Comparison of ENCODE assay signal across 23 cellular contexts in the genomic region with DNA sequence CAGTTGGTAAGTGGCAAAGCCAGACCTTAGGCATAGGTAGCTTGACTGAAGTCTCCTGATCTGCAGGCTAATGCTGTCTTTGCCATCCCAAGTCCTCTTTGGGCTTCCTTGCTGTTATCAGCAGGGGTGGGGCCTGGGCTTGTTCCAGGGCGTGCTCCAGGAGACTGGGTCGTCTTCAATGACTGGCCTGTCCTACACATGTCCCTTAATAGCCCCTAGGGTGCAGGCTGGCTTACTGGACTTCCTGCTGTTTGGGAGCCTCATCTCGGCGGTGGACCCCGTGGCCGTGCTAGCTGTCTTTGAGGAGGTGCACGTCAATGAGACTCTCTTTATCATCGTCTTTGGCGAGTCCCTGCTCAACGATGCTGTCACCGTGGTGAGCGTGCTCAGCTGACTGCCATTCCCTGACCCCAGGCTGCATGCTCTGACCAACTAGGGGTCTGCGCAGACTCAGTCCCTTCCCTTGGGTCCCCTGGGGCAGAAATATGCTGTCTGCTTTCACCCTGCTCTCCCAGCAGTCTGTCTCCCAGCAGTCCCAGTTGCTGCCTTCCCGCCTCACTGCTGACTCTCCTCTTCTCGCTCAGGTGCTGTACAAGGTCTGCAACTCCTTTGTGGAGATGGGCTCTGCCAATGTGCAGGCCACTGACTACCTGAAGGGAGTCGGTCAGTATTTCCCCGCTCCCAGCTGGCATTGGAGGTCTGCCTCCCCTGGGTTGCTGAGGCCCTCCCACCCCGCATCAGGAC.
"Had no signal": no experiment of that assay in that cellular context is flagged by ENCODE, and none has a peak within 500 bp of the region (broad histone marks: within the 10 kb centered on the region; RNA-seq: fewer than 3 reads in every experiment).

No MANE protein-coding gene starts in this region.

- H3K36me3 ChIP-seq: esophagus muscularis mucosa, heart left ventricle, left lung, neural progenitor cell, transverse colon, uterus had no signal

- ATAC-seq: foreskin keratinocyte, left lung, SK-N-SH treated with all-trans-retinoic acid at 6 μM for 48 hours, T-helper 17 cell had no signal

- H2AFZ ChIP-seq: neural progenitor cell had no signal

- H3K9me3 ChIP-seq: esophagus muscularis mucosa, heart left ventricle, left lung, transverse colon, uterus had no signal

- H3K27ac ChIP-seq: esophagus muscularis mucosa, foreskin keratinocyte, heart left ventricle, left lung, neural progenitor cell, transverse colon, uterus had no signal

- H3K4me2 ChIP-seq: neural progenitor cell had no signal

- H3K4me3 ChIP-seq: esophagus muscularis mucosa, heart left ventricle, left lung, neural progenitor cell, transverse colon, uterus had no signal

- DNase-seq: activated CD4-positive, alpha-beta memory T cell treated with anti-CD3 and anti-CD28 coated beads for 36 hours; activated CD4-positive, alpha-beta T cell treated with anti-CD3 and anti-CD28 coated beads, Interleukin-2, amount 10 ng/mL, durations not matched to agents 24 days and 14 days; activated CD4-positive, CD25-positive, alpha-beta regulatory T cell treated with anti-CD3 and anti-CD28 coated beads, Interleukin-2, amount 50 U/mL, for 72 hours; activated CD8-positive, alpha-beta memory T cell treated with anti-CD3 and anti-CD28 coated beads, Interleukin-2, amount 50 U/mL, for 4 hours; activated gamma-delta T cell; activated naive CD4-positive, alpha-beta T cell treated with anti-CD3 and anti-CD28 coated beads, Interleukin-2, amount 10 ng/mL, durations not matched to agents 7 days and 5 days; activated T-cell treated with anti-CD3 and anti-CD28 coated beads, Interleukin-2, amount 50 U/mL, for 1 hour; amygdala; caudate nucleus; endodermal cell; foreskin keratinocyte; kidney glomerular epithelial cell; left lung; naive B cell; stimulated activated CD4-positive, alpha-beta T cell treated with anti-CD3 and anti-CD28 coated beads, Interleukin-2, amount 100 ng/mL, for 48 hours; stimulated activated naive CD4-positive, alpha-beta T cell treated with Interleukin-2 at 50 U/mL for 16 hours; T-helper 17 cell; transverse colon; uterus had no signal

- H3K27me3 ChIP-seq: foreskin keratinocyte had no signal

- H3K4me1 ChIP-seq: esophagus muscularis mucosa, foreskin keratinocyte, left lung, transverse colon, uterus had no signal
